ENCODE assay signal across 12 cellular contexts in the genomic region with DNA sequence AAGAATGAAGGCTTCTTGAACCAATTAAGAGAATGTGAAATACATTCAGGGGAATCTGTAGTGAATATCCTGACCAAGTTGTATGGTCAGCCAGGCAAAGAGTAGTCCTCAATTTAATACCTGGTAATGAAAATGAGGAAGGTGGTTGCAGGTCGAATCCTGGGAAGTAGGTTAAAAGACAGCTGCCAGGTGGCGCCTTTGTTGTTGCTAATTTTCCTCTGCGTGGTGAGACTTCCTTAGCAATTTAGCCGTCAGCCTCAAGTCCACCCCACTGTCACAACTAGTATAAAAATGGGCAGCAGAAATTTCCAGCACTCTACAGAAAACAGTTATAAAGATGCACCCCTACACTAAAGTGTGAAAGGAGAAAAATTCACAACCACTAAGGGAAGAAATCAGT.
DNase-seq lines count a peak whose midpoint lies in the region; FAIRE-seq and TF ChIP-seq lines count a peak whose summit lies in the region.
"Had no signal": no experiment of that assay in that cellular context is flagged by ENCODE, and none has a peak within 500 bp of the region (broad histone marks: within the 10 kb centered on the region; RNA-seq: fewer than 3 reads in every experiment).

No MANE protein-coding gene starts in this region.

- H3K36me3 ChIP-seq in endothelial cell of umbilical vein (ENCODE audit: control insufficient read depth in 2 of 2, extremely low read depth in 1 of 2, insufficient read depth in 2 of 2, low read length in 2 of 2), result no peaks in the 10 kb centered on the region
- H3K36me3 ChIP-seq: thoracic aorta had no signal

- H3K27ac Mint-ChIP-seq in activated CD4-positive, alpha-beta memory T cell treated with anti-CD3 and anti-CD28 coated beads for 36 hours, result no peak overlapping the region
- H3K27ac Mint-ChIP-seq: activated CD4-positive, alpha-beta T cell treated with anti-CD3 and anti-CD28 coated beads, Interleukin-2, amount 10 ng/mL, durations not matched to agents 24 days and 14 days; CD14-positive monocyte had no signal

- TF ChIP-seq CTCF in endothelial cell of umbilical vein (IDR thresholded peaks at IDR 0.05; ENCODE audit: extremely low read depth in 1 of 2, insufficient read depth in 1 of 2, low read depth in 1 of 2, low read length in 2 of 2), result no peak

- no peaks in the 10 kb centered on the region for H3K36me3 Mint-ChIP-seq in activated CD4-positive, alpha-beta memory T cell treated with anti-CD3 and anti-CD28 coated beads for 36 hours
- H3K36me3 Mint-ChIP-seq: CD14-positive monocyte had no signal

- peaks cover 8% of the 10 kb centered on the region for H3K27me3 Mint-ChIP-seq in activated CD4-positive, alpha-beta memory T cell treated with anti-CD3 and anti-CD28 coated beads for 36 hours

- H2AFZ ChIP-seq in endothelial cell of umbilical vein (ENCODE audit: low read depth, low read length), result no peak overlapping the region

- dilution Hi-C loops in endothelial cell of umbilical vein (cut with MboI; ENCODE audit: extremely low pct_ligation_motif_present, low sequenced_read_pairs), result no loop called here

- no TSS peak for BruUV-seq in endothelial cell of umbilical vein (replicated peaks; lab: Mats Ljungman, UMichigan)

- H3K27me3 ChIP-seq in endothelial cell of umbilical vein (ENCODE audit: control insufficient read depth in 2 of 2, insufficient read depth in 2 of 2, low read length in 2 of 2), result peaks cover 5 to 10% of the 10 kb centered on the region in 2 experiments

- H3K9me1 ChIP-seq in endothelial cell of umbilical vein (replicated peaks; ENCODE audit: control insufficient read depth, extremely low read depth, insufficient read depth, low read length), result no peaks in the 10 kb centered on the region

- POLR2A ChIA-PET in endothelial cell of umbilical vein (lab: Charles Lee), result no interaction called here
- POLR2A ChIA-PET in activated CD4-positive, alpha-beta memory T cell treated with anti-CD3 and anti-CD28 coated beads for 36 hours (lab: Charles Lee), result no interaction called here

- no peak overlapping the region for H3K4me3 Mint-ChIP-seq in activated CD4-positive, alpha-beta memory T cell treated with anti-CD3 and anti-CD28 coated beads for 36 hours
- H3K4me3 Mint-ChIP-seq: activated CD4-positive, alpha-beta T cell treated with anti-CD3 and anti-CD28 coated beads, Interleukin-2, amount 10 ng/mL, durations not matched to agents 24 days and 14 days; CD14-positive monocyte had no signal

- no peak overlapping the region for H3K9ac ChIP-seq in endothelial cell of umbilical vein (replicated peaks; ENCODE audit: extremely low read depth, insufficient read depth, low read length)

- H4K20me1 ChIP-seq in endothelial cell of umbilical vein (replicated peaks; ENCODE audit: control insufficient read depth, extremely low read depth, insufficient read depth, low read length), result no peaks in the 10 kb centered on the region

- H3K9me3 Mint-ChIP-seq in activated CD4-positive, alpha-beta memory T cell treated with anti-CD3 and anti-CD28 coated beads for 36 hours, result no peaks in the 10 kb centered on the region
- H3K9me3 Mint-ChIP-seq: activated CD4-positive, alpha-beta T cell treated with anti-CD3 and anti-CD28 coated beads, Interleukin-2, amount 10 ng/mL, durations not matched to agents 24 days and 14 days had no signal

- H3K4me3 ChIP-seq in endothelial cell of umbilical vein (replicated peaks in 1 of 3; ENCODE audit: insufficient read depth in 1 of 3, low read depth in 1 of 3, low read length in 3 of 3), result no peak overlapping the region
- H3K4me3 ChIP-seq: thoracic aorta had no signal

- peak; percentile 76 for FAIRE-seq in endothelial cell of umbilical vein (lab: Jason Lieb, UNC)

- no peaks in the 10 kb centered on the region for H3K9me3 ChIP-seq in endothelial cell of umbilical vein (replicated peaks; ENCODE audit: control insufficient read depth, insufficient read depth, low read length)
- H3K9me3 ChIP-seq: thoracic aorta had no signal

- intact Hi-C loops in endothelial cell of umbilical vein (cut with micrococcal nuclease), result loop anchor here (1.0 kb wide), 1 partner anchor 338 kb away; no protein-coding TSS in a partner anchor
- intact Hi-C loops in activated CD4-positive, alpha-beta memory T cell treated with anti-CD3 and anti-CD28 coated beads for 36 hours (cut with micrococcal nuclease), result no loop called here

- H3K79me2 ChIP-seq in endothelial cell of umbilical vein (ENCODE audit: control insufficient read depth, insufficient read depth, low read length), result no peaks in the 10 kb centered on the region

- H3K4me2 ChIP-seq in endothelial cell of umbilical vein (ENCODE audit: insufficient read depth, low read length), result no peak overlapping the region

- no peak for TF ChIP-seq POLR2A in endothelial cell of umbilical vein (IDR thresholded peaks at IDR 0.05; ENCODE audit: low read depth, low read length)

- DNase-seq in NCI-H345 (lab: John Stamatoyannopoulos, UW) (peak; percentile 5), NCI-H345 treated with DMSO at 0.1 percent for 48 hours (lab: John Stamatoyannopoulos, UW; ENCODE audit: unreplicated experiment) (no peak), NCI-H2107 treated with DMSO at 0.1 percent for 48 hours (lab: John Stamatoyannopoulos, UW; ENCODE audit: unreplicated experiment) (peak; percentile 39), endothelial cell of umbilical vein (ENCODE audit: low read depth, low spot score) (peak; percentile 17), retina (peak; percentile 29), hepatic stellate cell (ENCODE audit: low spot score) (no peak)
- no peak for DNase-seq in activated CD4-positive, alpha-beta memory T cell treated with anti-CD3 and anti-CD28 coated beads for 36 hours
- DNase-seq in stimulated activated CD4-positive, alpha-beta T cell treated with anti-CD3 and anti-CD28 coated beads, Interleukin-4, amount 100 ng/mL, for 4 hours, result no peak
- DNase-seq: activated CD4-positive, alpha-beta T cell treated with anti-CD3 and anti-CD28 coated beads, Interleukin-2, amount 10 ng/mL, durations not matched to agents 24 days and 14 days had no signal

- no peaks in the 10 kb centered on the region for H3K4me1 Mint-ChIP-seq in activated CD4-positive, alpha-beta memory T cell treated with anti-CD3 and anti-CD28 coated beads for 36 hours (ENCODE audit: low read depth)
- H3K4me1 Mint-ChIP-seq: activated CD4-positive, alpha-beta T cell treated with anti-CD3 and anti-CD28 coated beads, Interleukin-2, amount 10 ng/mL, durations not matched to agents 24 days and 14 days had no signal

- H3K4me1 ChIP-seq in endothelial cell of umbilical vein (ENCODE audit: control insufficient read depth, extremely low read depth, insufficient read depth, low read length), result no peaks in the 10 kb centered on the region

- CTCF ChIA-PET in endothelial cell of umbilical vein (lab: Charles Lee), result interaction anchor here (1.1 to 4.3 kb wide), 6 partner anchors 10 to 342 kb away, joined by 3 to 44 read pairs (median 6); no protein-coding TSS in a partner anchor
- CTCF ChIA-PET in activated CD4-positive, alpha-beta memory T cell treated with anti-CD3 and anti-CD28 coated beads for 36 hours (lab: Charles Lee), result interaction anchor here (0.6 to 1.3 kb wide), 3 partner anchors 82 to 342 kb away, joined by 3 to 4 read pairs (median 3); no protein-coding TSS in a partner anchor

- H3K27ac ChIP-seq in endothelial cell of umbilical vein (ENCODE audit: insufficient read depth, low read depth, low read length), result no peak overlapping the region
- H3K27ac ChIP-seq: epithelial cell of prostate, thoracic aorta had no signal

TF ChIP-seq in endothelial cell of umbilical vein, 7 proteins besides CTCF, POLR2A, EP300 and RAD21:
- TF ChIP-seq JUN (IDR thresholded peaks at IDR 0.05; ENCODE audit: borderline replicate concordance, insufficient read depth, insufficient read length, low read depth), result no peak
- TF ChIP-seq FOS (IDR thresholded peaks at IDR 0.05; ENCODE audit: borderline replicate concordance, insufficient read depth, low read length), result no peak
- no peak for TF ChIP-seq MAX (IDR thresholded peaks at IDR 0.05; ENCODE audit: insufficient read depth, insufficient read length)
- no peak for TF ChIP-seq POLR2AphosphoS5 (IDR thresholded peaks at IDR 0.05; ENCODE audit: insufficient read depth, low read depth, low read length)

Comparison
In these comparisons a context has a peak if more than half of its experiments do, and no peak if none do; other contexts are left out.
1. DNase-seq: peak in NCI-H345 (single experiment), NCI-H2107 treated with DMSO at 0.1 percent for 48 hours (single experiment), endothelial cell of umbilical vein (single experiment) and retina (single experiment); none in NCI-H345 treated with DMSO at 0.1 percent for 48 hours (single experiment), activated CD4-positive, alpha-beta memory T cell treated with anti-CD3 and anti-CD28 coated beads for 36 hours (single experiment), hepatic stellate cell (single experiment) and stimulated activated CD4-positive, alpha-beta T cell treated with anti-CD3 and anti-CD28 coated beads, Interleukin-4, amount 100 ng/mL, for 4 hours (0 of 2).